ENCODE assay signal across 11 cellular contexts in the genomic region with DNA sequence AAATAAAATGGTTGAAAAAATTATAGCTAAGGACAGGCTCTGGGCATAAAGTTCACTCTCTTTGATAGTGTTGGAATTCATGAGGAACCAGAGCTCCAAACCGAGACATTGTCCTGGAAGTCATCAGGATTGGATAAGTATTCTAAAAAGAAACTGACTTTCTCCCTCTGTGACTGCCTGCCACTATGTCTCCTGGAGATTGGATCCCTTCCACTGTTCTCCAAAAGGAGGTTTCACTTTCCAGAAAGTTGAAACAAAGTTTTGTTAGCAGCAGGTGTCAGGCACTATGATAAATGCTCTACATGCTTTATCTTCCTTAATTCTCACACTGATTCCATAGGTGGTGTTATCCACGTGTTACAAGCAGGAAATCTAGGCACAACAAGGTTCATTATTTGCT. TPM values are rescaled to one million over a fixed set of nuclear protein-coding genes. Genes with fewer than 3 reads are reported as not detected.
DNase-seq lines count a peak whose midpoint lies in the region; ATAC-seq and TF ChIP-seq lines count a peak whose summit lies in the region.
"Had no signal": no experiment of that assay in that cellular context is flagged by ENCODE, and none has a peak within 500 bp of the region (broad histone marks: within the 10 kb centered on the region; RNA-seq: fewer than 3 reads in every experiment).

No MANE protein-coding gene starts in this region.

- H3K4me3 Mint-ChIP-seq in activated naive CD8-positive, alpha-beta T cell treated with anti-CD3 and anti-CD28 coated beads for 36 hours: no peak overlapping the region
- H3K4me3 Mint-ChIP-seq in activated T-cell treated with anti-CD3 and anti-CD28 coated beads, Interleukin-2, amount 50 U/mL, for 24 hours: no peak overlapping the region
- H3K4me3 Mint-ChIP-seq in activated CD4-positive, alpha-beta T cell treated with anti-CD3 and anti-CD28 coated beads, Interleukin-2, amount 10 ng/mL, durations not matched to agents 24 days and 14 days: no peak overlapping the region
- H3K4me3 Mint-ChIP-seq: activated naive CD4-positive, alpha-beta T cell treated with anti-CD3 and anti-CD28 coated beads for 36 hours had no signal

- 0 out of 2 replicates have a peak overlapping the region, but pooled peaks have one; percentile 11 for H3K27ac ChIP-seq in DOHH2 (ENCODE audit: low read depth, low read length)

- no peaks in the 10 kb centered on the region for H3K79me2 ChIP-seq in DOHH2 (ENCODE audit: control insufficient read depth, low read length)

- peaks cover 2% of the 10 kb centered on the region; the same call in 1 of the 2 replicates for H3K27me3 ChIP-seq in DOHH2 (ENCODE audit: control insufficient read depth, low read length)

- H3K27ac Mint-ChIP-seq in activated naive CD8-positive, alpha-beta T cell treated with anti-CD3 and anti-CD28 coated beads for 36 hours: peak overlapping the region; percentile 17
- H3K27ac Mint-ChIP-seq in activated T-cell treated with anti-CD3 and anti-CD28 coated beads, Interleukin-2, amount 50 U/mL, for 24 hours: no peak overlapping the region
- no peak overlapping the region for H3K27ac Mint-ChIP-seq in activated CD4-positive, alpha-beta T cell treated with anti-CD3 and anti-CD28 coated beads, Interleukin-2, amount 10 ng/mL, durations not matched to agents 24 days and 14 days
- H3K27ac Mint-ChIP-seq: activated naive CD4-positive, alpha-beta T cell treated with anti-CD3 and anti-CD28 coated beads for 36 hours; progenitor cell of endocrine pancreas had no signal

- TF ChIP-seq CTCF in DOHH2 (IDR thresholded peaks at IDR 0.05; ENCODE audit: low read depth, low read length, poor library complexity, severe bottlenecking): no peak

- no peaks in the 10 kb centered on the region for H3K4me1 Mint-ChIP-seq in activated naive CD8-positive, alpha-beta T cell treated with anti-CD3 and anti-CD28 coated beads for 36 hours
- H3K4me1 Mint-ChIP-seq in activated T-cell treated with anti-CD3 and anti-CD28 coated beads, Interleukin-2, amount 50 U/mL, for 24 hours (ENCODE audit: low read depth): no peaks in the 10 kb centered on the region
- H3K4me1 Mint-ChIP-seq in activated CD4-positive, alpha-beta T cell treated with anti-CD3 and anti-CD28 coated beads, Interleukin-2, amount 10 ng/mL, durations not matched to agents 24 days and 14 days: no peaks in the 10 kb centered on the region

- no peaks in the 10 kb centered on the region for H3F3A ChIP-seq in DOHH2 (ENCODE audit: control insufficient read depth, insufficient read depth)

- ATAC-seq in GM21381 (IDR thresholded peaks at IDR 0.05; ENCODE audit: unreplicated experiment) (peak; percentile 28), HG03064 (IDR thresholded peaks at IDR 0.05; ENCODE audit: low read depth, unreplicated experiment) (peak; percentile 27)

- H3K9me3 ChIP-seq in DOHH2 (ENCODE audit: control insufficient read depth, insufficient read depth, low read length): no peaks in the 10 kb centered on the region

- H3K9me2 ChIP-seq in DOHH2 (replicated peaks; ENCODE audit: control insufficient read depth, low read length): no peaks in the 10 kb centered on the region

- H3K36me3 ChIP-seq in DOHH2 (ENCODE audit: control insufficient read depth, low read length): no peaks in the 10 kb centered on the region

- DNase-seq in activated naive CD8-positive, alpha-beta T cell treated with anti-CD3 and anti-CD28 coated beads for 36 hours: no peak
- no peak for DNase-seq in activated T-cell treated with anti-CD3 and anti-CD28 coated beads, Interleukin-2, amount 50 U/mL, for 24 hours
- DNase-seq in 8988T (no peak), DMS 273 (lab: John Stamatoyannopoulos, UW; ENCODE audit: unreplicated experiment) (no peak)
- DNase-seq in activated CD4-positive, alpha-beta T cell treated with anti-CD3 and anti-CD28 coated beads, Interleukin-2, amount 10 ng/mL, durations not matched to agents 24 days and 14 days: no peak
- DNase-seq: activated naive CD4-positive, alpha-beta T cell treated with anti-CD3 and anti-CD28 coated beads for 36 hours; NCI-H748 treated with DMSO at 0.1 percent for 48 hours had no signal

- H3K36me3 Mint-ChIP-seq in activated naive CD8-positive, alpha-beta T cell treated with anti-CD3 and anti-CD28 coated beads for 36 hours: no peaks in the 10 kb centered on the region
- no peaks in the 10 kb centered on the region for H3K36me3 Mint-ChIP-seq in activated T-cell treated with anti-CD3 and anti-CD28 coated beads, Interleukin-2, amount 50 U/mL, for 24 hours (ENCODE audit: low read depth)
- H3K36me3 Mint-ChIP-seq in activated CD4-positive, alpha-beta T cell treated with anti-CD3 and anti-CD28 coated beads, Interleukin-2, amount 10 ng/mL, durations not matched to agents 24 days and 14 days (ENCODE audit: low read depth): no peaks in the 10 kb centered on the region

- H4K20me1 ChIP-seq in DOHH2 (ENCODE audit: control insufficient read depth, insufficient read depth, low read depth, low read length): peaks cover 4% of the 10 kb centered on the region; the same call in 1 of the 2 replicates

- H3K4me2 ChIP-seq in DOHH2 (ENCODE audit: low read length): peak overlapping the region; percentile 59

- H3K9me3 Mint-ChIP-seq in activated naive CD8-positive, alpha-beta T cell treated with anti-CD3 and anti-CD28 coated beads for 36 hours: no peaks in the 10 kb centered on the region
- H3K9me3 Mint-ChIP-seq in activated T-cell treated with anti-CD3 and anti-CD28 coated beads, Interleukin-2, amount 50 U/mL, for 24 hours: no peaks in the 10 kb centered on the region
- no peaks in the 10 kb centered on the region for H3K9me3 Mint-ChIP-seq in activated CD4-positive, alpha-beta T cell treated with anti-CD3 and anti-CD28 coated beads, Interleukin-2, amount 10 ng/mL, durations not matched to agents 24 days and 14 days
- H3K9me3 Mint-ChIP-seq: activated naive CD4-positive, alpha-beta T cell treated with anti-CD3 and anti-CD28 coated beads for 36 hours had no signal

- peaks cover 28% of the 10 kb centered on the region for H3K4me1 ChIP-seq in DOHH2 (ENCODE audit: control insufficient read depth, low read length)

- H3K4me3 ChIP-seq in DOHH2 (ENCODE audit: low read length): peak overlapping the region; percentile 49

- peaks cover 3% of the 10 kb centered on the region for H3K27me3 Mint-ChIP-seq in activated naive CD8-positive, alpha-beta T cell treated with anti-CD3 and anti-CD28 coated beads for 36 hours
- peaks cover 10% of the 10 kb centered on the region for H3K27me3 Mint-ChIP-seq in activated T-cell treated with anti-CD3 and anti-CD28 coated beads, Interleukin-2, amount 50 U/mL, for 24 hours
- H3K27me3 Mint-ChIP-seq in activated CD4-positive, alpha-beta T cell treated with anti-CD3 and anti-CD28 coated beads, Interleukin-2, amount 10 ng/mL, durations not matched to agents 24 days and 14 days: no peaks in the 10 kb centered on the region
- H3K27me3 Mint-ChIP-seq: progenitor cell of endocrine pancreas had no signal

- intact Hi-C loops in activated CD4-positive, alpha-beta T cell treated with anti-CD3 and anti-CD28 coated beads, Interleukin-2, amount 10 ng/mL, durations not matched to agents 24 days and 14 days (cut with micrococcal nuclease): no loop called here

RNA-seq across cellular contexts. Expression of a gene that starts 16.8 kb away (rescaled TPM):
- total RNA-seq in activated naive CD8-positive, alpha-beta T cell treated with anti-CD3 and anti-CD28 coated beads for 36 hours: 1 to 10 TPM; 1.3 to 1.6 TPM
- total RNA-seq in activated CD4-positive, alpha-beta T cell treated with anti-CD3 and anti-CD28 coated beads, Interleukin-2, amount 10 ng/mL, durations not matched to agents 24 days and 14 days: not detected in 2 replicates
